2 cellular contexts compared by ENCODE assay signal in the genomic region with DNA sequence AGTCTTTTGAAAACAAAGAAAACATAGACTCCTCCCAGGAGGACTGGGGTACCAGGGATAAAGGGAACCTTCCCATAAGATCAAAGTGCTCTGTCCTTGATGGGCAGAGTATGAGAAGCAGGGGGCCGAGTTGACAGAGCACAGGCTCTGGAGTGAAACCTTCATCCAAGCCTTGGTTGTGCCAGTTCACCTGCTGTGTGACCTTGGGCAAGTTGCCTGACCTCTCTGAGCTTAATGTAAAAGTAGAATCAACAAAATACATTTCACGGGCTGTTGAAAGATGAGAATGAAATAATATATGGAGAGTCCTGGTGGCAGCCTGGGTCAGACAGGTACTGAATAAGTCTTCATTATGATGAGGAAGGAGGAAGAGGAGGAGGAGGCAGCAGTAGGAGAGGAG.
TF ChIP-seq lines count a peak whose summit lies in the region.

No MANE protein-coding gene starts in this region.

TF ChIP-seq in HEK293, 187 proteins besides CTCF, POLR2A, EP300 and RAD21:
- TF ChIP-seq REPIN1 (tag by site-specific recombination; IDR thresholded peaks at IDR 0.05; ENCODE audit: low read depth) (no peak), ZNF768 (tag by site-specific recombination; IDR thresholded peaks at IDR 0.05) (peak; percentile 90)
- TF ChIP-seq, protein P1, sequence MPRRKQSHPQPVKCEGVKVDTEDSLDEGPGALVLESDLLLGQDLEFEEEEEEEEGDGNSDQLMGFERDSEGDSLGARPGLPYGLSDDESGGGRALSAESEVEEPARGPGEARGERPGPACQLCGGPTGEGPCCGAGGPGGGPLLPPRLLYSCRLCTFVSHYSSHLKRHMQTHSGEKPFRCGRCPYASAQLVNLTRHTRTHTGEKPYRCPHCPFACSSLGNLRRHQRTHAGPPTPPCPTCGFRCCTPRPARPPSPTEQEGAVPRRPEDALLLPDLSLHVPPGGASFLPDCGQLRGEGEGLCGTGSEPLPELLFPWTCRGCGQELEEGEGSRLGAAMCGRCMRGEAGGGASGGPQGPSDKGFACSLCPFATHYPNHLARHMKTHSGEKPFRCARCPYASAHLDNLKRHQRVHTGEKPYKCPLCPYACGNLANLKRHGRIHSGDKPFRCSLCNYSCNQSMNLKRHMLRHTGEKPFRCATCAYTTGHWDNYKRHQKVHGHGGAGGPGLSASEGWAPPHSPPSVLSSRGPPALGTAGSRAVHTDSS (tag by site-specific recombination; IDR thresholded peaks at IDR 0.05) = 0 out of 2 replicates have a peak, but pooled peaks have one; percentile 35

TF ChIP-seq in H1, 55 proteins besides CTCF, POLR2A, EP300 and RAD21:
- TF ChIP-seq HDAC2 (IDR thresholded peaks at IDR 0.05; ENCODE audit: borderline replicate concordance in 1 of 2, low read depth in 2 of 2, low read length in 2 of 2) = no peak
- no peak for TF ChIP-seq BCL11A (IDR thresholded peaks at IDR 0.05; ENCODE audit: low read depth in 2 of 2, low read length in 2 of 2)
- TF ChIP-seq, protein P2, sequence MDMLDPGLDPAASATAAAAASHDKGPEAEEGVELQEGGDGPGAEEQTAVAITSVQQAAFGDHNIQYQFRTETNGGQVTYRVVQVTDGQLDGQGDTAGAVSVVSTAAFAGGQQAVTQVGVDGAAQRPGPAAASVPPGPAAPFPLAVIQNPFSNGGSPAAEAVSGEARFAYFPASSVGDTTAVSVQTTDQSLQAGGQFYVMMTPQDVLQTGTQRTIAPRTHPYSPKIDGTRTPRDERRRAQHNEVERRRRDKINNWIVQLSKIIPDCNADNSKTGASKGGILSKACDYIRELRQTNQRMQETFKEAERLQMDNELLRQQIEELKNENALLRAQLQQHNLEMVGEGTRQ (IDR thresholded peaks at IDR 0.05; ENCODE audit: low read length) = no peak
- 0 out of 2 replicates have a peak, but pooled peaks have one; percentile 38 for TF ChIP-seq KDM1A (IDR thresholded peaks at IDR 0.05; ENCODE audit: borderline replicate concordance, low read length)
- TF ChIP-seq NRF1 (IDR thresholded peaks at IDR 0.05; ENCODE audit: low read depth, low read length) = no peak
- no peak for TF ChIP-seq JUND (IDR thresholded peaks at IDR 0.05; ENCODE audit: low read length)
- no peak for TF ChIP-seq CBX8 (IDR thresholded peaks at IDR 0.05; ENCODE audit: borderline replicate concordance, low read depth, low read length)
